8 cellular contexts compared by ENCODE assay signal in the genomic region with DNA sequence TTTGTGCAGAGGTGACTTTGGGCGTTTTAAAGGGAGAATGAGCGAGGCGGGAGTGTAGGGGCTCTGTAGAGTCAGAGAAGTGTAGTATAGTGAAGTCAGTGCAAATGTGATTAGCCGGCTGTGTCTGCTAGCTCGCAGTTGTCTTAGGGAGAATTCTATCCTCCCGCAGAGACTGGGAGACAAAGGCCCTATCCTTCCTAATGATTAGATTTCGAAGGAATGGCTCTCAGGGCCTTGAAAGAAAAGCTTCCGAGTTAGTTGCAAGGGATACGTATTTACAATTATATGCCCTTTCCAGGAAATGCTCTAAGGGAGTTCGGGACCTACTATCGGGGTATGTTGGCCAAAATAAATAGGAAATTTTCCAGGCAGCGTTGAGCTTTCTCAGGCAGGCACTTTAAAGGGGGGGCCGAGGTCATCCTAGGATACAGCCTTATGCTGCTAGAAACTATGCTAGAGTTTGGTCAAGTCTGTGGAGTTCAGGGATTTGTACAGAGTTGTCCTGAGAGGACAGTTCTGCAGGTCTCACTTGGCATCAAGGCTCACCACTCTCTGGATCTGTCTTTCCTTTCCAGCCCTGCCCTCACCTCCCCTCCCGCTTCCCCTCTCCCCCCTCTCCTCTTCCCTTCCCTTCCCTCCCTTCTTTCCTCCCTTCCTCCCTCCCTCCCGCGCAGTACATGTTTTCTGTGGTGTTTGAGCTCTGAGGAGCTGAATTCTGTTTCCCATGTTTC. TPM values are rescaled to one million over a fixed set of nuclear protein-coding genes. Genes with fewer than 3 reads are reported as not detected.
DNase-seq lines count a peak whose midpoint lies in the region; ATAC-seq, FAIRE-seq and TF ChIP-seq lines count a peak whose summit lies in the region.

No MANE protein-coding gene starts in this region.

- no peak overlapping the region for H4K91ac ChIP-seq in H1 (replicated peaks; ENCODE audit: insufficient read length, low read length)

- peak overlapping the region; percentile 73 to 96 (median 84) for H3K4me3 ChIP-seq in Peyer's patch
- peak overlapping the region; percentile 83 to 98 (median 94) for H3K4me3 ChIP-seq in H1 (ENCODE audit: extremely low read depth in 1 of 4, insufficient read depth in 2 of 4, low read depth in 3 of 4, low read length in 4 of 4)
- H3K4me3 ChIP-seq in muscle layer of duodenum (ENCODE audit: low read depth in 1 of 2, low read length in 2 of 2) = peak overlapping the region; percentile 89 to 96

- peaks cover 3 to 6% of the 10 kb centered on the region in 2 experiments for H4K20me1 ChIP-seq in H1 (replicated peaks in 1 of 2; ENCODE audit: control insufficient read depth in 1 of 2, insufficient read depth in 2 of 2, low read length in 2 of 2)

- no peak overlapping the region for H2AK5ac ChIP-seq in H1 (ENCODE audit: low read depth, low read length)

- H3K18ac ChIP-seq in H1 (ENCODE audit: extremely low read depth, low read length) = no peak overlapping the region

- no peaks in the 10 kb centered on the region for H3K9me3 Mint-ChIP-seq in activated naive CD4-positive, alpha-beta T cell treated with anti-CD3 and anti-CD28 coated beads, Interleukin-2, amount 50 U/mL, for 24 hours

- H3K9ac ChIP-seq in H1 (replicated peaks in 1 of 4; ENCODE audit: extremely low read depth in 1 of 4, low read depth in 3 of 4, low read length in 3 of 4) = peak overlapping the region; percentile 76 to 95 (median 90)

- H3K4me3 Mint-ChIP-seq in activated naive CD4-positive, alpha-beta T cell treated with anti-CD3 and anti-CD28 coated beads, Interleukin-2, amount 50 U/mL, for 24 hours = peak overlapping the region; percentile 98

- H3K14ac ChIP-seq in H1 (ENCODE audit: insufficient read length) = no peak overlapping the region

- H3K4me2 ChIP-seq in H1 (ENCODE audit: insufficient read depth in 1 of 2, low read depth in 2 of 2, low read length in 2 of 2) = peak overlapping the region; percentile 82 to 87

- POLR2A ChIA-PET in H1 (lab: Charles Lee; ENCODE audit: partially characterized antibody) = interaction anchor here (0.6 to 13.6 kb wide), 16 partner anchors 8 to 707 kb away, joined by 3 to 112 read pairs (median 4); a partner anchor contains a TSS

- H3K9me3 ChIP-seq in Peyer's patch (no peaks in the 10 kb centered on the region), H1 (ENCODE audit: insufficient read depth in 2 of 2, low read depth in 1 of 2, low read length in 1 of 2) (no peaks in the 10 kb centered on the region), muscle layer of duodenum (ENCODE audit: control insufficient read depth in 1 of 2, low read length in 2 of 2) (no peaks in the 10 kb centered on the region)

- H4K8ac ChIP-seq in H1 (ENCODE audit: extremely low read depth, insufficient read depth, low read length) = no peak overlapping the region

- peak overlapping the region; percentile 100 for H3K27ac Mint-ChIP-seq in activated naive CD4-positive, alpha-beta T cell treated with anti-CD3 and anti-CD28 coated beads, Interleukin-2, amount 50 U/mL, for 24 hours

- no peak overlapping the region for H2BK120ac ChIP-seq in H1 (replicated peaks; ENCODE audit: low read depth, low read length)

- peak overlapping the region; percentile 29; the same call in 1 of the 2 replicates for H2BK5ac ChIP-seq in H1 (ENCODE audit: low read depth, low read length)

- H2AFZ ChIP-seq in H1 (ENCODE audit: low read length) = no peak overlapping the region

- ATAC-seq in HG02884 (IDR thresholded peaks at IDR 0.05; ENCODE audit: unreplicated experiment) (no peak), GM21367 (IDR thresholded peaks at IDR 0.05; ENCODE audit: unreplicated experiment) (no peak)

- H3K56ac ChIP-seq in H1 (replicated peaks; ENCODE audit: insufficient read length, low read depth, low read length) = no peak overlapping the region

- TF ChIP-seq RAD21 in H1 (IDR thresholded peaks at IDR 0.05 in 1 of 2, conservative IDR thresholded peaks at IDR 0.05 in 1 of 2; ENCODE audit: low read depth in 2 of 2, low read length in 2 of 2) = no peak

- no peak overlapping the region for H2BK20ac ChIP-seq in H1 (ENCODE audit: low read length)

- H3K36me3 Mint-ChIP-seq in activated naive CD4-positive, alpha-beta T cell treated with anti-CD3 and anti-CD28 coated beads, Interleukin-2, amount 50 U/mL, for 24 hours = peaks cover 16% of the 10 kb centered on the region

- H2BK12ac ChIP-seq in H1 (ENCODE audit: low read depth, low read length) = no peak overlapping the region; the same call in 1 of the 2 replicates

- peaks cover 9% of the 10 kb centered on the region; the same call in 1 of the 2 replicates for H3K23me2 ChIP-seq in H1 (ENCODE audit: low read depth, low read length)

- peaks cover 57% of the 10 kb centered on the region for H3K4me1 Mint-ChIP-seq in activated naive CD4-positive, alpha-beta T cell treated with anti-CD3 and anti-CD28 coated beads, Interleukin-2, amount 50 U/mL, for 24 hours

- no peak overlapping the region for H2BK15ac ChIP-seq in H1 (ENCODE audit: low read length)

- no peak overlapping the region for H4K5ac ChIP-seq in H1 (ENCODE audit: insufficient read length, low read depth, low read length)

- no peaks in the 10 kb centered on the region for H3K27me3 Mint-ChIP-seq in activated naive CD4-positive, alpha-beta T cell treated with anti-CD3 and anti-CD28 coated beads, Interleukin-2, amount 50 U/mL, for 24 hours

- H3K27me3 ChIP-seq in Peyer's patch (no peaks in the 10 kb centered on the region), H1 (replicated peaks in 1 of 4; ENCODE audit: control insufficient read depth in 3 of 4, extremely low read depth in 1 of 4, insufficient read depth in 3 of 4, low read length in 3 of 4) (no peaks in the 10 kb centered on the region), muscle layer of duodenum (ENCODE audit: low read depth, low read length) (no peaks in the 10 kb centered on the region)

- no peaks in the 10 kb centered on the region for H3K79me1 ChIP-seq in H1 (ENCODE audit: low read depth, low read length)

- no peak overlapping the region for H3K23ac ChIP-seq in H1 (ENCODE audit: insufficient read length)

- no peak for TF ChIP-seq EP300 in H1 (IDR thresholded peaks at IDR 0.05; ENCODE audit: borderline replicate concordance in 1 of 2, low read depth in 2 of 2, low read length in 2 of 2)

- CTCF ChIA-PET in H1 (lab: Charles Lee; ENCODE audit: partially characterized antibody) = interaction anchor here (0.8 to 3.5 kb wide), 12 partner anchors 8 to 905 kb away, joined by 3 to 9 read pairs (median 4); no protein-coding TSS in a partner anchor

- FAIRE-seq in H1 (lab: Jason Lieb, UNC) = no peak

- no peak for TF ChIP-seq CTCF in Peyer's patch (IDR thresholded peaks at IDR 0.05)
- TF ChIP-seq CTCF in H1 (IDR thresholded peaks at IDR 0.05; ENCODE audit: control extremely low read depth in 1 of 3, insufficient read depth in 1 of 3, low read depth in 1 of 3, low read length in 3 of 3) = no peak

- WGBS in H1 (ENCODE audit: extremely low coverage in 1 of 2, insufficient coverage in 1 of 2, insufficient read length in 1 of 2, insufficient replicate concordance in 2 of 2, low coverage in 1 of 2, low lambda C conversion rate in 2 of 2, missing lambda C conversion rate in 1 of 2), 2 experiments = 5% methylated on average over 16 of the region's 16 CpGs; no CpG with 5 or more reads in 1 of the 2 experiments

- H3K4ac ChIP-seq in H1 (replicated peaks; ENCODE audit: insufficient read length, low read depth, low read length) = no peak overlapping the region

- peak overlapping the region; percentile 77 to 81 (median 80) for H3K27ac ChIP-seq in Peyer's patch
- H3K27ac ChIP-seq in H1 (ENCODE audit: low read depth, low read length) = peak overlapping the region; percentile 89
- peak overlapping the region; percentile 91 for H3K27ac ChIP-seq in muscle layer of duodenum (ENCODE audit: low read length)

- H3K4me1 ChIP-seq in Peyer's patch (peaks cover 0 to 43% (median 3%) of the 10 kb centered on the region in 4 donors), H1 (replicated peaks in 1 of 4; ENCODE audit: control insufficient read depth in 3 of 4, insufficient read depth in 4 of 4, low read length in 3 of 4) (peaks cover 0 to 4% (median 0%) of the 10 kb centered on the region in 4 experiments; a peak in 2 of 7 replicates), muscle layer of duodenum (ENCODE audit: control insufficient read depth in 1 of 2, insufficient read depth in 2 of 2, low read length in 2 of 2) (peaks cover 25 to 45% of the 10 kb centered on the region in 2 donors)

- H3K79me2 ChIP-seq in H1 (ENCODE audit: control insufficient read depth in 1 of 2, insufficient read depth in 2 of 2, low read length in 2 of 2) = peaks cover 33 to 67% of the 10 kb centered on the region in 2 experiments

- no peak for TF ChIP-seq POLR2A in Peyer's patch (IDR thresholded peaks at IDR 0.05)
- peak in 1 of 2 experiments; percentile 48; a peak in 1 of 3 replicates for TF ChIP-seq POLR2A in H1 (IDR thresholded peaks at IDR 0.05; ENCODE audit: control extremely low read depth in 1 of 2, low read depth in 2 of 2, low read length in 2 of 2)

- no peak for DNase-seq in activated naive CD4-positive, alpha-beta T cell (lab: John Stamatoyannopoulos, UW)
- DNase-seq in Peyer's patch (no peak), H1 (ENCODE audit: low read depth in 1 of 2, low spot score in 2 of 2) (no peak)
- no peak for DNase-seq in activated CD4-positive, alpha-beta T cell treated with anti-CD3 and anti-CD28 coated beads for 48 hours

- H3K36me3 ChIP-seq in Peyer's patch = peaks cover 0 to 29% (median 0%) of the 10 kb centered on the region in 3 donors
- peaks cover 9 to 33% (median 25%) of the 10 kb centered on the region in 4 experiments for H3K36me3 ChIP-seq in H1 (ENCODE audit: control insufficient read depth in 2 of 4, insufficient read depth in 4 of 4, low read length in 3 of 4)
- peaks cover 16 to 26% of the 10 kb centered on the region in 2 donors for H3K36me3 ChIP-seq in muscle layer of duodenum (ENCODE audit: control insufficient read depth in 1 of 2, insufficient read depth in 2 of 2, low read length in 2 of 2)

RNA-seq across cellular contexts. Expression of a gene that starts 0.8 kb away (rescaled TPM):
- total RNA-seq in Peyer's patch = 10 to 100 TPM; 27.8 to 46.2 (median 30.7) TPM
- 94.0 and 97.2 TPM in 2 replicates for total RNA-seq in H1 (2021; fragmentation: NEBNext Ultra II Directional; extraction: Animal tissue kit (Norgen Biotek cat#: 25700))
- polyA plus RNA-seq in H1 (2011; rRNA removed) = 40.2 and 50.9 TPM in 2 replicates
- polyA plus RNA-seq in H1 (2011; cell fraction: cytosol; rRNA removed) = 72.1 TPM
- polyA plus RNA-seq in H1 (2011; cell fraction: nucleus; rRNA removed) = 45.0 TPM
- 60.3 to 89.0 TPM (median 69.3 TPM) in 4 replicates for polyA plus RNA-seq in H1 (2012, experiment 1 of 2)
- 42.6 TPM for polyA plus RNA-seq in H1 (2012, experiment 2 of 2)
- 123 TPM for polyA plus RNA-seq in H1 (2013, experiment 1 of 2)
- 137 TPM for polyA plus RNA-seq in H1 (2013, experiment 2 of 2)
- 21.0 and 35.4 TPM in 2 replicates for polyA minus RNA-seq in H1 (2011; rRNA and poly(A)+ RNA removed)
- polyA minus RNA-seq in H1 (2011; cell fraction: cytosol; rRNA and poly(A)+ RNA removed) = 29.7 TPM
- polyA minus RNA-seq in H1 (2011; cell fraction: nucleus; rRNA and poly(A)+ RNA removed) = 20.6 TPM

RNA-seq across cellular contexts. Expression of a gene that starts 1.1 kb away (rescaled TPM):
- total RNA-seq in Peyer's patch = 10 to 100 TPM; 28.1 to 66.8 (median 55.8) TPM
- total RNA-seq in H1 (2021; fragmentation: NEBNext Ultra II Directional; extraction: Animal tissue kit (Norgen Biotek cat#: 25700)) = 243 and 259 TPM in 2 replicates
- 92.8 and 211 TPM in 2 replicates for polyA plus RNA-seq in H1 (2011; rRNA removed)
- polyA plus RNA-seq in H1 (2011; cell fraction: cytosol; rRNA removed) = 229 TPM
- polyA plus RNA-seq in H1 (2011; cell fraction: nucleus; rRNA removed) = 27.7 TPM
- 210 to 360 TPM (median 228 TPM) in 4 replicates for polyA plus RNA-seq in H1 (2012, experiment 1 of 2)
- 126 TPM for polyA plus RNA-seq in H1 (2012, experiment 2 of 2)
- 330 TPM for polyA plus RNA-seq in H1 (2013, experiment 1 of 2)
- polyA plus RNA-seq in H1 (2013, experiment 2 of 2) = 334 TPM
- 41.6 and 68.9 TPM in 2 replicates for polyA minus RNA-seq in H1 (2011; rRNA and poly(A)+ RNA removed)
- polyA minus RNA-seq in H1 (2011; cell fraction: cytosol; rRNA and poly(A)+ RNA removed) = 62.6 TPM
- 31.2 TPM for polyA minus RNA-seq in H1 (2011; cell fraction: nucleus; rRNA and poly(A)+ RNA removed)

RNA-seq across cellular contexts. Expression of a gene that starts 21.2 kb away (rescaled TPM):
- total RNA-seq in Peyer's patch = 10 to 100 TPM in 3 of 4 donors, 1 to 10 TPM in 1; 8.3 to 15.1 (median 11.3) TPM
- 2.6 and 4.5 TPM in 2 replicates for total RNA-seq in H1 (2021; fragmentation: NEBNext Ultra II Directional; extraction: Animal tissue kit (Norgen Biotek cat#: 25700))
- polyA plus RNA-seq in H1 (2011; rRNA removed) = 0.70 and 1.3 TPM in 2 replicates
- polyA plus RNA-seq in H1 (2011; cell fraction: cytosol; rRNA removed) = 3.0 TPM
- 1.4 TPM for polyA plus RNA-seq in H1 (2011; cell fraction: nucleus; rRNA removed)
- 2.2 to 3.9 TPM (median 2.6 TPM) in 4 replicates for polyA plus RNA-seq in H1 (2012, experiment 1 of 2)
- polyA plus RNA-seq in H1 (2012, experiment 2 of 2) = 0.71 TPM
- polyA plus RNA-seq in H1 (2013, experiment 1 of 2) = 4.5 TPM
- 4.0 TPM for polyA plus RNA-seq in H1 (2013, experiment 2 of 2)
- 2.5 and 3.1 TPM in 2 replicates for polyA minus RNA-seq in H1 (2011; rRNA and poly(A)+ RNA removed)
- 2.1 TPM for polyA minus RNA-seq in H1 (2011; cell fraction: cytosol; rRNA and poly(A)+ RNA removed)
- polyA minus RNA-seq in H1 (2011; cell fraction: nucleus; rRNA and poly(A)+ RNA removed) = 7.0 TPM
